Comparison of ENCODE assay signal across 8 cellular contexts in genomic region chr1:39639333-39640130, GRCh38. TPM values are rescaled to one million over a fixed set of nuclear protein-coding genes. Genes with fewer than 3 reads are reported as not detected.
DNase-seq lines count a peak whose midpoint lies in the region; ATAC-seq and TF ChIP-seq lines count a peak whose summit lies in the region.

HEYL (minus strand) TSS chr1:39639643; CDS start chr1:39639625, 18 bp downstream.

- peak within 1 kb of the TSS; percentile 24 for H3K23ac ChIP-seq in mesendoderm (ENCODE audit: low read length)

- H3K27ac ChIP-seq in ectodermal cell (ENCODE audit: insufficient read depth, low read depth, low read length, poor library complexity, severe bottlenecking): no peak within 1 kb of the TSS
- no peak within 1 kb of the TSS for H3K27ac ChIP-seq in mesendoderm (ENCODE audit: low read depth, low read length)

- no peak within 1 kb of the TSS for H2BK15ac ChIP-seq in mesendoderm (replicated peaks; ENCODE audit: low read depth)

- no peak within 1 kb of the TSS for H3K4ac ChIP-seq in mesendoderm (ENCODE audit: low read depth, low read length)

- peak within 1 kb of the TSS; percentile 74 for H3K56ac ChIP-seq in mesendoderm (ENCODE audit: low read length)

- peak within 1 kb of the TSS; percentile 26 for H3K4me3 ChIP-seq in GM12875 (ENCODE audit: low read depth, low read length)
- H3K4me3 ChIP-seq in ectodermal cell (ENCODE audit: insufficient read depth, low read depth, low read length): peak within 1 kb of the TSS; percentile 49
- peak within 1 kb of the TSS; percentile 37 for H3K4me3 ChIP-seq in mesendoderm (ENCODE audit: low read length)

- H3K9ac ChIP-seq in mesendoderm (ENCODE audit: low read length): peak within 1 kb of the TSS; percentile 55

- H3K79me2 ChIP-seq in mesendoderm (ENCODE audit: control insufficient read depth, insufficient read depth, low read length): no peaks in the 10 kb centered on the region

- ATAC-seq in GM18861 (IDR thresholded peaks at IDR 0.05; ENCODE audit: unreplicated experiment): no peak

- DNase-seq in NCI-H345 (lab: John Stamatoyannopoulos, UW): peak; percentile 77
- DNase-seq in activated CD4-positive, alpha-beta T cell treated with anti-CD3 and anti-CD28 coated beads, Interleukin-2, amount 50 U/mL, for 24 hours (ENCODE audit: low read depth in 1 of 2, low spot score in 1 of 2): peak; percentile 41 to 46
- DNase-seq in mesendoderm: peak; percentile 87
- DNase-seq in stimulated activated CD8-positive, alpha-beta memory T cell treated with anti-CD3 and anti-CD28 coated beads, Interleukin-4, amount 100 ng/mL, for 24 hours (ENCODE audit: low read depth): peak; percentile 67
- no peak for DNase-seq in dedifferentiated amniotic fluid mesenchymal stem cell (ENCODE audit: extremely low spot score)

- H3K36me3 ChIP-seq in ectodermal cell (ENCODE audit: control insufficient read depth, insufficient read depth, low read length): no peaks in the 10 kb centered on the region
- no peaks in the 10 kb centered on the region for H3K36me3 ChIP-seq in mesendoderm (ENCODE audit: control insufficient read depth, insufficient read depth, low read length)

- peak; percentile 26; the same call in 1 of the 2 replicates for TF ChIP-seq CTCF in GM12875 (IDR thresholded peaks at IDR 0.05; ENCODE audit: borderline replicate concordance, insufficient read depth, low read depth, low read length)

- H3K4me2 ChIP-seq in mesendoderm (ENCODE audit: low read length): peak within 1 kb of the TSS; percentile 62

- no peak within 1 kb of the TSS for H3K18ac ChIP-seq in mesendoderm (ENCODE audit: low read length)

- H3K27me3 ChIP-seq in ectodermal cell (ENCODE audit: control insufficient read depth, insufficient read depth, low read length, poor library complexity, severe bottlenecking): peaks cover 79% of the 10 kb centered on the region
- H3K27me3 ChIP-seq in mesendoderm (ENCODE audit: insufficient read depth, low read length, poor library complexity): peaks cover 14% of the 10 kb centered on the region

- no peak within 1 kb of the TSS for H4K5ac ChIP-seq in mesendoderm (ENCODE audit: low read length)

- H3K9me3 ChIP-seq in ectodermal cell (ENCODE audit: control insufficient read depth, low read length): no peaks in the 10 kb centered on the region

- no peaks in the 10 kb centered on the region for H3K79me1 ChIP-seq in mesendoderm (ENCODE audit: low read length)

- no peak within 1 kb of the TSS for H2BK120ac ChIP-seq in mesendoderm (ENCODE audit: low read depth, low read length)

- no peak within 1 kb of the TSS for H2AK5ac ChIP-seq in mesendoderm (ENCODE audit: low read length)

- no peak within 1 kb of the TSS for H2BK5ac ChIP-seq in mesendoderm (ENCODE audit: low read length)

- WGBS in ectodermal cell, 2 experiments: 4% methylated on average over 88 of the region's 88 CpGs
- WGBS in mesendoderm (ENCODE audit: extremely low coverage, insufficient coverage, low lambda C conversion rate): no CpG with 5 or more reads among the region's 88 CpGs

- H4K8ac ChIP-seq in mesendoderm (ENCODE audit: low read depth, low read length): no peak within 1 kb of the TSS

- H3K4me1 ChIP-seq in ectodermal cell (ENCODE audit: control insufficient read depth, insufficient read depth, low read length): peaks cover 15% of the 10 kb centered on the region
- H3K4me1 ChIP-seq in mesendoderm (ENCODE audit: control insufficient read depth, low read depth, low read length): no peaks in the 10 kb centered on the region

RNA-seq across cellular contexts. Expression of gene HEYL, which starts in this region (rescaled TPM):
- polyA plus RNA-seq in ectodermal cell (2013, experiment 1 of 4): 8.1 TPM
- polyA plus RNA-seq in ectodermal cell (2013, experiment 2 of 4): 12.0 TPM
- polyA plus RNA-seq in ectodermal cell (2013, experiment 3 of 4): 10.4 TPM
- polyA plus RNA-seq in ectodermal cell (2013, experiment 4 of 4): 12.0 TPM
- 0.41 TPM for polyA plus RNA-seq in mesendoderm (2013, experiment 1 of 2)
- 0.41 TPM for polyA plus RNA-seq in mesendoderm (2013, experiment 2 of 2)
